ENCODE assay signal across 6 cellular contexts in the genomic region with DNA sequence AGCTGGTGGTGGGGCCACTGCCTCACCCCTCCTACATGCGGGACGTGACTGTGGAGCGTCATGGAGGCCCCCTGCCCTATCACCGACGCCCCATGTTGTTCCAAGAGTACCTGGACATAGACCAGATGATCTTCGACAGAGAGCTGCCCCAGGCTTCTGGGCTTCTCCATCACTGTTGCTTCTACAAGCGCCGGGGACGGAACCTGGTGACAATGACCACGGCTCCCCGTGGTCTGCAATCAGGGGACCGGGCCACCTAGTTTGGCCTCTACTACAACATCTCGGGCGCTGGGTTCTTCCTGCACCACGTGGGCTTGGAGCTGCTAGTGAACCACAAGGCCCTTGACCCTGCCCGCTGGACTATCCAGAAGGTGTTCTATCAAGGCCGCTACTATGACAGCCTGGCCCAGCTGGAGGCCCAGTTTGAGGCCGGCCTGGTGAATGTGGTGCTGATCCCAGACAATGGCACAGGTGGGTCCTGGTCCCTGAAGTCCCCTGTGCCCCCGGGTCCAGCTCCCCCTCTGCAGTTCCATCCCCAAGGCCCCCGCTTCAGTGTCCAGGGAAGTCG. TPM values are rescaled to one million over a fixed set of nuclear protein-coding genes. Genes with fewer than 3 reads are reported as not detected.
"Had no signal": no experiment of that assay in that cellular context is flagged by ENCODE, and none has a peak within 500 bp of the region (broad histone marks: within the 10 kb centered on the region; RNA-seq: fewer than 3 reads in every experiment).

No MANE protein-coding gene starts in this region.

RNA-seq across cellular contexts. Expression of gene AOC3, which starts 16.8 kb away (rescaled TPM):
- total RNA-seq: IMR-90 had no signal

RNA-seq across cellular contexts. Expression of gene G6PC1, which starts 32.8 kb away (rescaled TPM):
- total RNA-seq: GM23338, H1, H9, HT-29, IMR-90, K562 had no signal
- polyA plus RNA-seq: GM23338, IMR-90, K562 had no signal
